In the genomic region with DNA sequence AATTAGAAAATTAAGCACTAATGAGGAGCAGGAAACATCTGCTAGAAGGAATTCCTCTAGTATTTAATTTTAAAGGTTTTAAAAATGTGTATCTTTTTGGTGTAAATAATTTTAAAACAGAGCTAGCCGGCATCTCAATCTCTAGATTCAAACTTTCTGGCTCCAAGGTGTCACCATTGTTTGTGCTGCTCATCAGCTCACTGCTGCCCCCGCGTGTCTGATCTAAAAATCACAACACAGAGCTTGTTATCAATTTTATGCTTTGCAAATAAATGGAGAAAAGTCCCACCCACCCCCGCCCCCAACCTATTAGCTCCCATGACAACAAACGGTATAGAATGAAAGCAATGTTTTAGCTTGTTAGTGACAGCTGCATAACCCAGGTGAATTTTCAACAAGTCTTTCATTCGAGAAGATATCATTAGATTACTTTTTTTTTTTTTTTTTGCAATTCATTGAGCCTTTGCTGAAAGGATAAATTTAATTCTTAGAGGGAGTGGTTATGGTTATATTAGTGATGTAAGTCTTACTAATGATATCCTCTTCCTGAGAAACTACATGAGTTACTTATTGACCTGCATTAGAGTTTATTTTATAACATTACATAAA, we compare ENCODE assay signal across 8 cellular contexts. TPM values are rescaled to one million over a fixed set of nuclear protein-coding genes. Genes with fewer than 3 reads are reported as not detected.
DNase-seq lines count a peak whose midpoint lies in the region; ATAC-seq and TF ChIP-seq lines count a peak whose summit lies in the region.

No MANE protein-coding gene starts in this region.

- H3K27ac ChIP-seq in HUES48 (ENCODE audit: low read depth, low read length) = no peak overlapping the region

- no peaks in the 10 kb centered on the region for H3K36me3 ChIP-seq in ES-I3 (ENCODE audit: insufficient read depth, low read length)
- no peaks in the 10 kb centered on the region for H3K36me3 ChIP-seq in HUES48 (ENCODE audit: control insufficient read depth, insufficient read depth, low read length)

- no peaks in the 10 kb centered on the region for H3K27me3 ChIP-seq in HUES48 (ENCODE audit: control insufficient read depth, insufficient read depth, low read length)

- no peak for ATAC-seq in GM18520 (IDR thresholded peaks at IDR 0.05; ENCODE audit: unreplicated experiment)

- H3K27ac Mint-ChIP-seq in endothelial cell (ENCODE audit: unreplicated experiment) = no peak overlapping the region

- peak overlapping the region; percentile 43 for H3K4me3 ChIP-seq in HUES48 (ENCODE audit: low read depth, low read length)

- H3K9ac ChIP-seq in ES-I3 (ENCODE audit: low read depth, low read length) (peak overlapping the region; percentile 40; the same call in 1 of the 2 replicates), HUES48 (ENCODE audit: low read depth, low read length) (no peak overlapping the region; the same call in 1 of the 2 replicates)

- H3K9me3 Mint-ChIP-seq in endothelial cell (ENCODE audit: unreplicated experiment) = no peaks in the 10 kb centered on the region

- peaks cover 8% of the 10 kb centered on the region for H3K4me1 ChIP-seq in ES-I3 (ENCODE audit: insufficient read depth, low read length)
- peaks cover 17% of the 10 kb centered on the region for H3K4me1 ChIP-seq in HUES48 (ENCODE audit: control insufficient read depth, insufficient read depth, low read length)

- H3K9me3 ChIP-seq in ES-I3 (ENCODE audit: control insufficient read depth, insufficient read depth, low read length) (no peaks in the 10 kb centered on the region), HUES48 (ENCODE audit: control insufficient read depth, insufficient read depth, low read length) (no peaks in the 10 kb centered on the region)

- H3K36me3 Mint-ChIP-seq in endothelial cell (ENCODE audit: low read depth, unreplicated experiment) = no peaks in the 10 kb centered on the region

- H3K4me3 Mint-ChIP-seq in endothelial cell (ENCODE audit: unreplicated experiment) = no peak overlapping the region

- peaks cover 12% of the 10 kb centered on the region for H3K4me1 Mint-ChIP-seq in endothelial cell (ENCODE audit: unreplicated experiment)

- DNase-seq in NK-92 treated with Interleukin-12 subunit alpha and Interleukin-12 subunit beta, amount 100 ng/mL, for 24 hours (lab: John Stamatoyannopoulos, UW) = peak; percentile 59
- DNase-seq in activated CD8-positive, alpha-beta memory T cell treated with anti-CD3 and anti-CD28 coated beads, Interleukin-2, amount 50 U/mL, for 1 hour (ENCODE audit: extremely low read depth) = peak; percentile 67
- DNase-seq in endothelial cell (ENCODE audit: low spot score) (peak; percentile 89), middle frontal gyrus (ENCODE audit: extremely low spot score, low spot score) (peak; percentile 70)
- peak; percentile 57 to 79 for DNase-seq in stimulated activated CD8-positive, alpha-beta memory T cell treated with anti-CD3 and anti-CD28 coated beads, Interleukin-15, amount 100 ng/mL, for 4 hours (ENCODE audit: low read depth in 2 of 2)

- TF ChIP-seq CTCF in endothelial cell (IDR thresholded peaks at IDR 0.05; ENCODE audit: unreplicated experiment) = peak; percentile 78

- H3K27me3 Mint-ChIP-seq in endothelial cell (ENCODE audit: unreplicated experiment) = peaks cover 3% of the 10 kb centered on the region

RNA-seq across cellular contexts. Expression of a gene that starts 11.3 kb away (rescaled TPM):
- 2.7 TPM for total RNA-seq in endothelial cell (ENCODE audit: unreplicated experiment)

RNA-seq across cellular contexts. Expression of a gene that starts 29.6 kb away (rescaled TPM):
- total RNA-seq in endothelial cell (ENCODE audit: unreplicated experiment) = 50.0 TPM
